ENCODE assay signal across 14 cellular contexts in genomic region chr7:45717537-45718235, GRCh38.
"Had no signal": no experiment of that assay in that cellular context is flagged by ENCODE, and none has a peak within 500 bp of the region (broad histone marks: within the 10 kb centered on the region; RNA-seq: fewer than 3 reads in every experiment).

No MANE protein-coding gene starts in this region.

- H3K36me3 ChIP-seq: right atrium auricular region had no signal

- ATAC-seq: stimulated activated memory B cell treated with anti-CD40 and anti-IgM and Interleukin-4, amounts not matched to agents 10 μg/mL and 1 μg/mL and 100 μg/mL, for 72 hours had no signal

- H3K27ac ChIP-seq: right atrium auricular region, tibial nerve had no signal

- DNase-seq: activated gamma-delta T cell treated with Interleukin-2 at 50 U/mL for 16 hours; activated naive CD8-positive, alpha-beta T cell treated with anti-CD3 and anti-CD28 coated beads for 36 hours; activated T-cell treated with anti-CD3 and anti-CD28 coated beads, Interleukin-2, amount 50 U/mL, for 1 hour; anterior cingulate cortex; midbrain; naive B cell; posterior cingulate gyrus; T-helper 1 cell had no signal

- H3K4me3 ChIP-seq: heart left ventricle, lung, right atrium auricular region, smooth muscle cell, tibial nerve had no signal

- H3K9me3 ChIP-seq: heart left ventricle, right atrium auricular region, tibial nerve had no signal

- H3K27me3 ChIP-seq: heart left ventricle, right atrium auricular region, tibial nerve had no signal
